Comparison of ENCODE assay signal across 1 cellular context in genomic region chr9:108743426-108743825, GRCh38.
TF ChIP-seq lines count a peak whose summit lies in the region.

No MANE protein-coding gene starts in this region.

TF ChIP-seq in GM23338, 12 proteins besides CTCF, POLR2A, EP300 and RAD21 (continued from another document):
- TF ChIP-seq ZNF462 (CRISPR knock-in tag; IDR thresholded peaks at IDR 0.05) (no peak), EZH2 (IDR thresholded peaks at IDR 0.05; ENCODE audit: low read depth, unreplicated experiment) (no peak), ETS1 (IDR thresholded peaks at IDR 0.05) (no peak), NANOG (IDR thresholded peaks at IDR 0.05; ENCODE audit: borderline replicate concordance) (no peak)
